Comparison of ENCODE assay signal across 1 cellular context in genomic region chr16:119835-120234, GRCh38.
A peak's percentile ranks its signal among the peaks of the same experiment; 100 is the strongest.
TF ChIP-seq lines count a peak whose summit lies in the region.

No MANE protein-coding gene starts in this region.

TF ChIP-seq in K562, 482 proteins besides CTCF, POLR2A, EP300 and RAD21 (continued from another document and continues in another):
- 0 out of 2 replicates have a peak, but pooled peaks have one; percentile 44 for TF ChIP-seq ZNF445 (CRISPR knock-in tag; IDR thresholded peaks at IDR 0.05; ENCODE audit: low read depth)
- no peak for TF ChIP-seq ZNF140 (CRISPR knock-in tag; IDR thresholded peaks at IDR 0.05)
- no peak for TF ChIP-seq ETV1 (tag; conservative IDR thresholded peaks at IDR 0.05; ENCODE audit: low read depth)
- no peak for TF ChIP-seq ZNF655 (CRISPR knock-in tag; IDR thresholded peaks at IDR 0.05)
- TF ChIP-seq FOSL1 (tag; conservative IDR thresholded peaks at IDR 0.05): peak; percentile 43; the same call in 1 of the 2 replicates
- TF ChIP-seq ETV6 (IDR thresholded peaks at IDR 0.05; ENCODE audit: borderline replicate concordance in 1 of 2, low read depth in 2 of 2, low read length in 1 of 2): no peak
- no peak for TF ChIP-seq ETV6 (CRISPR knock-in tag; IDR thresholded peaks at IDR 0.05; ENCODE audit: borderline replicate concordance)
- TF ChIP-seq CREM (IDR thresholded peaks at IDR 0.05; ENCODE audit: low read depth): peak; percentile 58
- TF ChIP-seq ZNF239 (CRISPR knock-in tag; IDR thresholded peaks at IDR 0.05): peak; percentile 10; the same call in 1 of the 2 replicates
- TF ChIP-seq RB1 (IDR thresholded peaks at IDR 0.05; ENCODE audit: low read depth): no peak
- TF ChIP-seq ZBTB2 (IDR thresholded peaks at IDR 0.05): peak; percentile 34; the same call in 1 of the 2 replicates
- TF ChIP-seq ELF4 (CRISPR knock-in tag; IDR thresholded peaks at IDR 0.05): peak; percentile 72; the same call in 1 of the 2 replicates
- no peak for TF ChIP-seq E2F3 (CRISPR knock-in tag; IDR thresholded peaks at IDR 0.05)
- TF ChIP-seq MTF1 (CRISPR knock-in tag; IDR thresholded peaks at IDR 0.05; ENCODE audit: borderline replicate concordance): no peak
- TF ChIP-seq TCF3 (CRISPR knock-in tag; IDR thresholded peaks at IDR 0.05): peak; percentile 87
- TF ChIP-seq NFIX (CRISPR knock-in tag; IDR thresholded peaks at IDR 0.05; ENCODE audit: low read depth): no peak
- peak; percentile 95 for TF ChIP-seq CTBP1 (IDR thresholded peaks at IDR 0.05; ENCODE audit: borderline replicate concordance)
- TF ChIP-seq HNRNPLL (IDR thresholded peaks at IDR 0.05; ENCODE audit: low read depth, low read length, poor library complexity, severe bottlenecking): no peak
- TF ChIP-seq CREB1 (IDR thresholded peaks at IDR 0.05): no peak; the same call in 1 of the 2 replicates
- no peak for TF ChIP-seq CREB1 (CRISPR knock-in tag; IDR thresholded peaks at IDR 0.05)
- 0 out of 2 replicates have a peak, but pooled peaks have one; percentile 46 for TF ChIP-seq RUNX1 (IDR thresholded peaks at IDR 0.05; ENCODE audit: low read depth)
- no peak for TF ChIP-seq POLR2G (IDR thresholded peaks at IDR 0.05; ENCODE audit: low read depth, low read length)
- TF ChIP-seq PRPF4 (IDR thresholded peaks at IDR 0.05; ENCODE audit: insufficient read depth, low read depth, low read length, poor library complexity, severe bottlenecking): no peak
- TF ChIP-seq SAP30 (IDR thresholded peaks at IDR 0.05; ENCODE audit: borderline replicate concordance, insufficient read depth, low read depth, low read length, poor library complexity, severe bottlenecking): peak; percentile 16
- no peak for TF ChIP-seq NUFIP1 (IDR thresholded peaks at IDR 0.05; ENCODE audit: partially characterized antibody)
- peak; percentile 96 for TF ChIP-seq ESRRA (IDR thresholded peaks at IDR 0.05; ENCODE audit: borderline replicate concordance, low read depth)
- TF ChIP-seq SMAD4 (CRISPR knock-in tag; conservative IDR thresholded peaks at IDR 0.05): peak; percentile 73
- peak; percentile 23 for TF ChIP-seq TBP (optimal IDR thresholded peaks at IDR 0.05; ENCODE audit: low read depth, low read length)
- TF ChIP-seq CREB3 (tag; conservative IDR thresholded peaks at IDR 0.05; ENCODE audit: low read depth): 0 out of 2 replicates have a peak, but pooled peaks have one; percentile 65
- peak; percentile 72; the same call in 1 of the 2 replicates for TF ChIP-seq SMARCC2 (IDR thresholded peaks at IDR 0.05; ENCODE audit: low read depth)
- no peak for TF ChIP-seq ATF1 (CRISPR knock-in tag; IDR thresholded peaks at IDR 0.05)
- TF ChIP-seq ATF1 (tag; IDR thresholded peaks at IDR 0.05): peak; percentile 33; the same call in 1 of the 2 replicates
- TF ChIP-seq SLC30A9 (CRISPR knock-in tag; IDR thresholded peaks at IDR 0.05): no peak
- no peak for TF ChIP-seq ZNF561 (CRISPR knock-in tag; conservative IDR thresholded peaks at IDR 0.05)
- TF ChIP-seq STAT5A (IDR thresholded peaks at IDR 0.05; ENCODE audit: borderline replicate concordance, low read length): peak; percentile 64; the same call in 1 of the 2 replicates
- no peak for TF ChIP-seq ZNF316 (IDR thresholded peaks at IDR 0.05)
- TF ChIP-seq HMGXB4 (CRISPR knock-in tag; IDR thresholded peaks at IDR 0.05): no peak
- no peak for TF ChIP-seq NR1H2 (CRISPR knock-in tag; IDR thresholded peaks at IDR 0.05)
- TF ChIP-seq MEF2D (tag; conservative IDR thresholded peaks at IDR 0.05; ENCODE audit: low read depth): no peak
- 0 out of 2 replicates have a peak, but pooled peaks have one; percentile 37 for TF ChIP-seq ZNF75A (CRISPR knock-in tag; IDR thresholded peaks at IDR 0.05)
- TF ChIP-seq TEAD4 (IDR thresholded peaks at IDR 0.05; ENCODE audit: low read length): peak; percentile 89
- no peak for TF ChIP-seq TEAD4 (CRISPR knock-in tag; IDR thresholded peaks at IDR 0.05; ENCODE audit: borderline replicate concordance)
- 0 out of 2 replicates have a peak, but pooled peaks have one; percentile 31 for TF ChIP-seq ZBTB17 (CRISPR knock-in tag; IDR thresholded peaks at IDR 0.05)
- TF ChIP-seq GATA2 (CRISPR knock-in tag; IDR thresholded peaks at IDR 0.05): peak; percentile 42; the same call in 1 of the 2 replicates
- TF ChIP-seq PREB (CRISPR knock-in tag; IDR thresholded peaks at IDR 0.05): no peak
- TF ChIP-seq JUND (IDR thresholded peaks at IDR 0.05; ENCODE audit: borderline replicate concordance, low read depth, low read length): peak; percentile 73
- peak; percentile 76; the same call in 2 of the 3 replicates for TF ChIP-seq JUND (tag; IDR thresholded peaks at IDR 0.05; ENCODE audit: borderline replicate concordance, low read depth, low read length)
- no peak for TF ChIP-seq MCM3 (IDR thresholded peaks at IDR 0.05)
- no peak for TF ChIP-seq ZNF407 (IDR thresholded peaks at IDR 0.05; ENCODE audit: low read depth)
- 0 out of 2 replicates have a peak, but pooled peaks have one; percentile 43 for TF ChIP-seq ZNF449 (CRISPR knock-in tag; IDR thresholded peaks at IDR 0.05)
- 0 out of 2 replicates have a peak, but pooled peaks have one; percentile 20 for TF ChIP-seq IFI16 (CRISPR knock-in tag; IDR thresholded peaks at IDR 0.05)
- peak; percentile 88 for TF ChIP-seq DPF2 (IDR thresholded peaks at IDR 0.05)
- TF ChIP-seq ZNF766 (CRISPR knock-in tag; conservative IDR thresholded peaks at IDR 0.05): peak; percentile 76; the same call in 1 of the 2 replicates
- peak; percentile 87 for TF ChIP-seq KLF16 (IDR thresholded peaks at IDR 0.05)
- TF ChIP-seq PML (IDR thresholded peaks at IDR 0.05; ENCODE audit: low read length): peak; percentile 76
- peak; percentile 87 for TF ChIP-seq CCNT2 (IDR thresholded peaks at IDR 0.05; ENCODE audit: borderline replicate concordance, extremely low read depth, insufficient read length, low read depth, low read length)
- TF ChIP-seq HNRNPL (IDR thresholded peaks at IDR 0.05; ENCODE audit: low read depth, low read length): peak; percentile 37; the same call in 1 of the 2 replicates
- TF ChIP-seq ZEB2 (IDR thresholded peaks at IDR 0.05): peak; percentile 89
- TF ChIP-seq MYNN (IDR thresholded peaks at IDR 0.05): peak; percentile 96
- no peak for TF ChIP-seq MYNN (CRISPR knock-in tag; IDR thresholded peaks at IDR 0.05)
- TF ChIP-seq TAF7 (tag; IDR thresholded peaks at IDR 0.05): no peak
